In the genomic region with DNA sequence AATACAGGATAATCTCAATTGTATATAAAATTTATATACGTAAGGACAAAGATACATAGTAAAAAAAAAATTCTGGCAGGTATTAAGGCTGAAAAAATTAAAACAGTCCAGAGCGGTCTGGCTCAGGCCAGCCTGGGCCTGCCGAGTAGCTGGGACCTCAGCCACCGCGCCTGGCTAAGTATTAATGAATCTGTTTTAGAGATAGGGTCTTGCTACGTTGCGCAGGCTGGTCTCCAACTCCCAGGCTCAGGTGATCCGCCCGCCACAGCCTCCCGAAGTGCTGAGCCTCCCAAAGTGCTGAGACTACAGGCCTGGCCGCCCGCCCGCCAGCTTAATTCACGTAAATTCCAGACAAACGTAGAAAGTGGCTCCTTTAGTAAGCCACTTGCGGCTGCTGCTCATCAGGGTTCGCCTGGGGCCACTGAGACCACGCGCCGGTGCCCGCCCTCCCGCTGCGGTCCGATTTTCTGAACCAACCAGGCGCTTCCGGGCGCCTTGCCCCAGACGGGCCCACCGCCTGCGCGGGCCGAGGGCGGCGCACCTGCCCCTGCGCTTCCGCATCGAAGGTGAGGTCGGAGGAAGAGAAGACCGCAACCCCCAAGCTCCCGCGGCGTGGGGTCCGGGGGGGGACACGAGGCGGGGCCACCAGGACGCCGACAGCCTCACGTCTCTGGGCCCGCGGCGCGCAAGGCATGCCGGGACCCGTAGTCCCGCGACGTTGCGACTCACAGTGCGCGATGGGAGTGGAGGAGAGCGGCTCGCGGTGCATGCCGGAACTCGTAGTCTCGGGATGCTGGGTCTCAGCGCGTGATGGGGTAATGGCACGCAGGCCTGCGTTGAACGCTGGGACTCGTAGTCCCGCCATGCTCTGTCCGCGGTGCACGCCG, we compare ENCODE assay signal across 8 cellular contexts. TPM values are rescaled to one million over a fixed set of nuclear protein-coding genes. Genes with fewer than 3 reads are reported as not detected.
DNase-seq lines count a peak whose midpoint lies in the region; ATAC-seq and TF ChIP-seq lines count a peak whose summit lies in the region.

No MANE protein-coding gene starts in this region.

- H3K4me3 Mint-ChIP-seq in activated naive CD8-positive, alpha-beta T cell treated with anti-CD3 and anti-CD28 coated beads for 36 hours = peak overlapping the region; percentile 90

- DNase-seq in NCI-H1105 (lab: John Stamatoyannopoulos, UW) (peak; percentile 98), SKM-1 (lab: John Stamatoyannopoulos, UW; ENCODE audit: unreplicated experiment) (peak; percentile 95), glomerular visceral epithelial cell (ENCODE audit: extremely low spot score) (peak; percentile 99), occipital lobe (lab: John Stamatoyannopoulos, UW) (peak; percentile 98)
- DNase-seq in activated naive CD8-positive, alpha-beta T cell treated with anti-CD3 and anti-CD28 coated beads for 36 hours = peak; percentile 99

- peak; percentile 59 for TF ChIP-seq POLR2A in GM10847 (IDR thresholded peaks at IDR 0.05; ENCODE audit: extremely low read depth, insufficient read length)

- peak; percentile 93 for ATAC-seq in HG02642 (IDR thresholded peaks at IDR 0.05; ENCODE audit: poor library complexity, unreplicated experiment)

- H3K36me3 Mint-ChIP-seq in activated naive CD8-positive, alpha-beta T cell treated with anti-CD3 and anti-CD28 coated beads for 36 hours = peaks cover 60% of the 10 kb centered on the region

- peak overlapping the region; percentile 99 for H3K27ac Mint-ChIP-seq in activated naive CD8-positive, alpha-beta T cell treated with anti-CD3 and anti-CD28 coated beads for 36 hours

- H3K27me3 Mint-ChIP-seq in activated naive CD8-positive, alpha-beta T cell treated with anti-CD3 and anti-CD28 coated beads for 36 hours = no peaks in the 10 kb centered on the region

- peak overlapping the region; percentile 87 for H3K27ac ChIP-seq in temporal lobe (ENCODE audit: low read depth, low read length)

- H3K4me1 Mint-ChIP-seq in activated naive CD8-positive, alpha-beta T cell treated with anti-CD3 and anti-CD28 coated beads for 36 hours = peaks cover 50% of the 10 kb centered on the region

- H3K9me3 Mint-ChIP-seq in activated naive CD8-positive, alpha-beta T cell treated with anti-CD3 and anti-CD28 coated beads for 36 hours = peaks cover 2% of the 10 kb centered on the region

RNA-seq across cellular contexts. Expression of gene CTDP1, which starts 0.7 kb away (rescaled TPM):
- total RNA-seq in activated naive CD8-positive, alpha-beta T cell treated with anti-CD3 and anti-CD28 coated beads for 36 hours = 10 to 100 TPM; 44.4 to 44.6 TPM
- total RNA-seq in occipital lobe (14.5 TPM), temporal lobe (10.6 TPM)

Comparison
In these comparisons a context has a peak if more than half of its experiments do, and no peak if none do; other contexts are left out.
1. Peak in every context shown above with its lines: DNase-seq, ATAC-seq and H3K27ac ChIP-seq.